ENCODE assay signal across 8 cellular contexts in genomic region chr12:43957732-43958131, GRCh38.
DNase-seq lines count a peak whose midpoint lies in the region; ATAC-seq and TF ChIP-seq lines count a peak whose summit lies in the region.

No MANE protein-coding gene starts in this region.

- no peaks in the 10 kb centered on the region for H3K36me3 ChIP-seq in hepatocyte (replicated peaks; ENCODE audit: insufficient read depth, low read depth)

- no peaks in the 10 kb centered on the region for H3K27me3 Mint-ChIP-seq in activated naive CD8-positive, alpha-beta T cell treated with anti-CD3 and anti-CD28 coated beads for 36 hours

- ATAC-seq in GM19025 (IDR thresholded peaks at IDR 0.05; ENCODE audit: low read depth, unreplicated experiment) (peak; percentile 94), HG03045 (IDR thresholded peaks at IDR 0.05; ENCODE audit: unreplicated experiment) (peak; percentile 70)
- no peak for ATAC-seq in stimulated activated naive CD8-positive, alpha-beta T cell treated with anti-CD3 and anti-CD28 coated beads, Interleukin-15, Interleukin-2, amounts not matched to agents 100 U/mL and 50 U/mL, for 24 hours

- H3K4me2 ChIP-seq in hepatocyte = no peak overlapping the region

- H3K27me3 ChIP-seq in hepatocyte = no peaks in the 10 kb centered on the region

- peak; percentile 67 for TF ChIP-seq CTCF in hepatocyte (IDR thresholded peaks at IDR 0.05; ENCODE audit: poor library complexity)

- no peak overlapping the region for H2AFZ ChIP-seq in hepatocyte

- peaks cover 2% of the 10 kb centered on the region for H3K4me1 Mint-ChIP-seq in activated naive CD8-positive, alpha-beta T cell treated with anti-CD3 and anti-CD28 coated beads for 36 hours

- H3K27ac ChIP-seq in hepatocyte = no peak overlapping the region

- H3K36me3 Mint-ChIP-seq in activated naive CD8-positive, alpha-beta T cell treated with anti-CD3 and anti-CD28 coated beads for 36 hours = no peaks in the 10 kb centered on the region

- H3K4me3 Mint-ChIP-seq in activated naive CD8-positive, alpha-beta T cell treated with anti-CD3 and anti-CD28 coated beads for 36 hours = no peak overlapping the region

- 8% methylated on average over 1 of the region's 1 CpG for WGBS in hepatocyte (ENCODE audit: low lambda C conversion rate, missing lambda C conversion rate)

- H3K79me2 ChIP-seq in hepatocyte = no peaks in the 10 kb centered on the region

- H3K4me3 ChIP-seq in hepatocyte = no peak overlapping the region

- no peaks in the 10 kb centered on the region for H3K4me1 ChIP-seq in hepatocyte (ENCODE audit: insufficient read depth)

- no peaks in the 10 kb centered on the region for H3K9me3 ChIP-seq in hepatocyte (ENCODE audit: low read depth)

- no peak overlapping the region for H3K27ac Mint-ChIP-seq in activated naive CD8-positive, alpha-beta T cell treated with anti-CD3 and anti-CD28 coated beads for 36 hours

- peak; percentile 55 for DNase-seq in DMS153 treated with DMSO at 0.1 percent for 48 hours (lab: John Stamatoyannopoulos, UW; ENCODE audit: unreplicated experiment)
- DNase-seq in NCI-H2171 (lab: John Stamatoyannopoulos, UW) = peak; percentile 7
- peak; percentile 2 for DNase-seq in activated naive CD8-positive, alpha-beta T cell treated with anti-CD3 and anti-CD28 coated beads for 36 hours
- peak; percentile 49 for DNase-seq in hepatocyte (ENCODE audit: low spot score)
- peak; percentile 12 for DNase-seq in stimulated activated naive CD8-positive, alpha-beta T cell treated with anti-CD3 and anti-CD28 coated beads, Interleukin-15, Interleukin-2, amounts not matched to agents 100 U/mL and 50 U/mL, for 24 hours
- DNase-seq in islet precursor cell = no peak

- H3K9me2 ChIP-seq in hepatocyte (replicated peaks; ENCODE audit: insufficient read depth) = no peaks in the 10 kb centered on the region

- H4K20me1 ChIP-seq in hepatocyte (ENCODE audit: insufficient read depth, poor library complexity, severe bottlenecking) = no peaks in the 10 kb centered on the region

- no peaks in the 10 kb centered on the region for H3K9me3 Mint-ChIP-seq in activated naive CD8-positive, alpha-beta T cell treated with anti-CD3 and anti-CD28 coated beads for 36 hours
